16 cellular contexts compared by ENCODE assay signal in genomic region chr3:190734490-190734889, GRCh38.
DNase-seq lines count a peak whose midpoint lies in the region; ATAC-seq and TF ChIP-seq lines count a peak whose summit lies in the region.
"Had no signal": no experiment of that assay in that cellular context is flagged by ENCODE, and none has a peak within 500 bp of the region (broad histone marks: within the 10 kb centered on the region; RNA-seq: fewer than 3 reads in every experiment).

No MANE protein-coding gene starts in this region.

- no peaks in the 10 kb centered on the region for H3F3A ChIP-seq in PC-9 (ENCODE audit: insufficient read depth, low read depth)

- ATAC-seq in GM18861 (IDR thresholded peaks at IDR 0.05; ENCODE audit: unreplicated experiment) (peak; percentile 75), GM19351 (IDR thresholded peaks at IDR 0.05; ENCODE audit: unreplicated experiment) (peak; percentile 66)
- ATAC-seq: GM23338 had no signal

- H3K4me2 ChIP-seq in PC-9 (no peak overlapping the region), OCI-LY7 (ENCODE audit: low read length) (no peak overlapping the region)
- H3K4me2 ChIP-seq: GM23338 had no signal

- no peak for DNase-seq in PC-9
- no peak for DNase-seq in OCI-LY7 (ENCODE audit: low spot score)
- no peak for DNase-seq in SKM-1 (lab: John Stamatoyannopoulos, UW; ENCODE audit: unreplicated experiment)
- DNase-seq in NCI-H2081 treated with DMSO at 0.1 percent for 48 hours (lab: John Stamatoyannopoulos, UW), result no peak
- DNase-seq in NCI-H526 (lab: John Stamatoyannopoulos, UW), result no peak
- DNase-seq: ACHN; Calu3; CD4-positive, CD25-positive, alpha-beta regulatory T cell; DMS79; H7 had no signal

- H3K27me3 ChIP-seq in PC-9 (ENCODE audit: insufficient read depth, low read depth), result no peaks in the 10 kb centered on the region
- H3K27me3 ChIP-seq: BLaER1 treated with 17β-estradiol and CSF1 and Interleukin-3, amounts not matched to agents 10 nM and 100 nM had no signal

- H3K9me2 ChIP-seq in PC-9 (ENCODE audit: insufficient read depth) (no peaks in the 10 kb centered on the region), OCI-LY7 (ENCODE audit: insufficient read depth, low read length) (no peaks in the 10 kb centered on the region)

- TF ChIP-seq CTCF in HEK293 (tag by site-specific recombination; IDR thresholded peaks at IDR 0.05), result no peak
- TF ChIP-seq CTCF in PC-9 (conservative IDR thresholded peaks at IDR 0.05), result no peak
- TF ChIP-seq CTCF in OCI-LY7 (conservative IDR thresholded peaks at IDR 0.05; ENCODE audit: low read length), result no peak

- intact Hi-C loops in PC-9 (cut with micrococcal nuclease; ENCODE audit: unreplicated experiment), result no loop called here
- intact Hi-C loops in OCI-LY7 (cut with micrococcal nuclease; ENCODE audit: unreplicated experiment), result no loop called here

- CTCF ChIA-PET in HEK293 (lab: Yijun Ruan, JAX) (no interaction called here), PC-9 (lab: Charles Lee) (no interaction called here), OCI-LY7 (lab: Charles Lee; ENCODE audit: unreplicated experiment) (no interaction called here)

- H3K36me3 ChIP-seq in HEK293 (ENCODE audit: control insufficient read depth in 2 of 2, insufficient read depth in 1 of 2, low read length in 2 of 2) (no peaks in the 10 kb centered on the region), PC-9 (ENCODE audit: low read depth) (no peaks in the 10 kb centered on the region), OCI-LY7 (ENCODE audit: insufficient read depth, low read length) (no peaks in the 10 kb centered on the region)
- H3K36me3 ChIP-seq: BLaER1 treated with 17β-estradiol and CSF1 and Interleukin-3, amounts not matched to agents 10 nM and 100 nM had no signal

- H3K79me2 ChIP-seq in PC-9 (ENCODE audit: low read depth) (no peaks in the 10 kb centered on the region), OCI-LY7 (ENCODE audit: insufficient read depth, low read depth, low read length) (no peaks in the 10 kb centered on the region)

- H3K4me3 ChIP-seq in HEK293 (ENCODE audit: low read depth, low read length), result no peak overlapping the region
- no peak overlapping the region for H3K4me3 ChIP-seq in PC-9
- H3K4me3 ChIP-seq in OCI-LY7 (ENCODE audit: low read depth, low read length, poor library complexity, severe bottlenecking), result no peak overlapping the region
- H3K4me3 ChIP-seq: BLaER1 treated with 17β-estradiol and CSF1 and Interleukin-3, amounts not matched to agents 10 nM and 100 nM; GM23338 had no signal

- H3K9me3 ChIP-seq in HEK293 (ENCODE audit: control insufficient read depth, insufficient read depth, low read depth, low read length) (no peaks in the 10 kb centered on the region), PC-9 (ENCODE audit: insufficient read depth, low read depth) (peaks cover 6% of the 10 kb centered on the region; the same call in 1 of the 2 replicates), OCI-LY7 (ENCODE audit: low read length) (no peaks in the 10 kb centered on the region)
- H3K9me3 ChIP-seq: BLaER1 treated with 17β-estradiol and CSF1 and Interleukin-3, amounts not matched to agents 10 nM and 100 nM had no signal

- POLR2A ChIA-PET in HEK293 (lab: Yijun Ruan, JAX), result no interaction called here
- POLR2A ChIA-PET in PC-9 (lab: Charles Lee; ENCODE audit: unreplicated experiment), result no interaction called here
- POLR2A ChIA-PET in OCI-LY7 (lab: Charles Lee), result interaction anchor here (0.6 to 1.3 kb wide), 5 partner anchors 11 to 1066 kb away, joined by 3 to 5 read pairs (median 3); no protein-coding TSS in a partner anchor

- no peaks in the 10 kb centered on the region for H4K20me1 ChIP-seq in PC-9 (ENCODE audit: insufficient read depth)
- H4K20me1 ChIP-seq in OCI-LY7 (ENCODE audit: insufficient read depth, low read length), result no peaks in the 10 kb centered on the region
- H4K20me1 ChIP-seq: BLaER1 treated with 17β-estradiol and CSF1 and Interleukin-3, amounts not matched to agents 10 nM and 100 nM had no signal

- BruUV-seq in PC-9 (replicated peaks; lab: Mats Ljungman, UMichigan), result no TSS peak
- BruUV-seq in OCI-LY7 (replicated peaks; lab: Mats Ljungman, UMichigan), result no TSS peak

- H3K4me1 ChIP-seq in HEK293 (ENCODE audit: control insufficient read depth, insufficient read depth, low read length), result no peaks in the 10 kb centered on the region
- no peaks in the 10 kb centered on the region for H3K4me1 ChIP-seq in PC-9 (replicated peaks; ENCODE audit: insufficient read depth)
- no peaks in the 10 kb centered on the region for H3K4me1 ChIP-seq in OCI-LY7 (ENCODE audit: insufficient read depth, low read length, poor library complexity, severe bottlenecking)

- H2AFZ ChIP-seq in PC-9 (peak overlapping the region; percentile 20; the same call in 1 of the 2 replicates), OCI-LY7 (ENCODE audit: low read length) (no peak overlapping the region)
- H2AFZ ChIP-seq: GM23338 had no signal

- H3K27ac ChIP-seq in HEK293 (ENCODE audit: extremely low read depth, low read depth, low read length), result no peak overlapping the region
- H3K27ac ChIP-seq in PC-9, result no peak overlapping the region
- no peak overlapping the region for H3K27ac ChIP-seq in OCI-LY7 (ENCODE audit: low read depth, low read length, poor library complexity, severe bottlenecking)
- H3K27ac ChIP-seq: HL-60 had no signal

TF ChIP-seq in HEK293, 187 proteins besides CTCF, POLR2A, EP300 and RAD21:
- TF ChIP-seq ATF2 (tag by site-specific recombination; IDR thresholded peaks at IDR 0.05; ENCODE audit: low read depth) (no peak), ZNF664 (tag by site-specific recombination; IDR thresholded peaks at IDR 0.05) (peak; percentile 15; the same call in 1 of the 2 replicates), BCL11A (tag by site-specific recombination; IDR thresholded peaks at IDR 0.05; ENCODE audit: low read depth) (no peak)
